In genomic region chr22:50406416-50407170, GRCh38 we compare ENCODE assay signal across 15 cellular contexts.
DNase-seq lines count a peak whose midpoint lies in the region; ATAC-seq and TF ChIP-seq lines count a peak whose summit lies in the region.
"Had no signal": no experiment of that assay in that cellular context is flagged by ENCODE, and none has a peak within 500 bp of the region (broad histone marks: within the 10 kb centered on the region; RNA-seq: fewer than 3 reads in every experiment).

No MANE protein-coding gene starts in this region.

- intact Hi-C loops in heart right ventricle (cut with DNase I) = no loop called here
- intact Hi-C loops in stomach (cut with DNase I; ENCODE audit: low total_unique reads) = no loop called here
- intact Hi-C loops in sigmoid colon (cut with DNase I) = no loop called here

- H3K4me3 Mint-ChIP-seq in T-helper 17 cell = no peak overlapping the region
- H3K4me3 Mint-ChIP-seq in endothelial cell (ENCODE audit: unreplicated experiment) = no peak overlapping the region
- H3K4me3 Mint-ChIP-seq: T-cell had no signal

- H3K4me3 ChIP-seq in right atrium auricular region = no peak overlapping the region
- H3K4me3 ChIP-seq in heart right ventricle = no peak overlapping the region
- no peak overlapping the region for H3K4me3 ChIP-seq in stomach
- H3K4me3 ChIP-seq in suprapubic skin = no peak overlapping the region
- H3K4me3 ChIP-seq in sigmoid colon = no peak overlapping the region

- no peaks in the 10 kb centered on the region for H3K27me3 Mint-ChIP-seq in T-helper 17 cell
- H3K27me3 Mint-ChIP-seq in endothelial cell (ENCODE audit: unreplicated experiment) = peaks cover 8% of the 10 kb centered on the region
- H3K27me3 Mint-ChIP-seq: T-cell had no signal

- no peak for TF ChIP-seq EP300 in stomach (IDR thresholded peaks at IDR 0.05)
- no peak for TF ChIP-seq EP300 in suprapubic skin (IDR thresholded peaks at IDR 0.05)
- TF ChIP-seq EP300 in sigmoid colon (IDR thresholded peaks at IDR 0.05) = no peak

- no peak for TF ChIP-seq CTCF in right atrium auricular region (IDR thresholded peaks at IDR 0.05)
- TF ChIP-seq CTCF in heart right ventricle (IDR thresholded peaks at IDR 0.05) = no peak
- TF ChIP-seq CTCF in endothelial cell (IDR thresholded peaks at IDR 0.05; ENCODE audit: unreplicated experiment) = no peak
- no peak for TF ChIP-seq CTCF in stomach (IDR thresholded peaks at IDR 0.05)
- TF ChIP-seq CTCF in suprapubic skin (IDR thresholded peaks at IDR 0.05) = no peak
- TF ChIP-seq CTCF in sigmoid colon (IDR thresholded peaks at IDR 0.05) = no peak

- no peak for DNase-seq in right atrium auricular region (ENCODE audit: low spot score)
- DNase-seq in heart right ventricle = no peak
- no peak for DNase-seq in T-helper 17 cell
- DNase-seq in endothelial cell (ENCODE audit: low spot score) = no peak
- no peak for DNase-seq in stomach
- DNase-seq in NCI-H1417 (lab: John Stamatoyannopoulos, UW) = no peak
- no peak for DNase-seq in suprapubic skin (ENCODE audit: low spot score in 2 of 2)
- no peak for DNase-seq in sigmoid colon
- DNase-seq: activated effector memory CD4-positive, alpha-beta T cell treated with Interleukin-2 at 50 U/mL for 16 hours; cortex of kidney; foreskin melanocyte; NCI-H2107; NCI-H524 treated with DMSO at 0.1 percent for 48 hours; Right ventricle myocardium superior; T-cell had no signal

- peak overlapping the region; percentile 70 for H3K27ac Mint-ChIP-seq in T-helper 17 cell
- H3K27ac Mint-ChIP-seq in endothelial cell (ENCODE audit: unreplicated experiment) = peak overlapping the region; percentile 42

- no peaks in the 10 kb centered on the region for H3K9me3 ChIP-seq in right atrium auricular region
- no peaks in the 10 kb centered on the region for H3K9me3 ChIP-seq in heart right ventricle
- no peaks in the 10 kb centered on the region for H3K9me3 ChIP-seq in T-helper 17 cell (ENCODE audit: control insufficient read depth, low read length, poor library complexity, severe bottlenecking)
- no peaks in the 10 kb centered on the region for H3K9me3 ChIP-seq in stomach
- no peaks in the 10 kb centered on the region for H3K9me3 ChIP-seq in suprapubic skin
- no peaks in the 10 kb centered on the region for H3K9me3 ChIP-seq in sigmoid colon

- TF ChIP-seq POLR2A in stomach (IDR thresholded peaks at IDR 0.05) = no peak
- TF ChIP-seq POLR2A in suprapubic skin (IDR thresholded peaks at IDR 0.05) = no peak
- no peak for TF ChIP-seq POLR2A in sigmoid colon (IDR thresholded peaks at IDR 0.05)

- H3K27me3 ChIP-seq in right atrium auricular region (no peaks in the 10 kb centered on the region), heart right ventricle (no peaks in the 10 kb centered on the region), stomach (no peaks in the 10 kb centered on the region), suprapubic skin (no peaks in the 10 kb centered on the region), sigmoid colon (no peaks in the 10 kb centered on the region)

- H3K36me3 ChIP-seq in right atrium auricular region = peaks cover 24% of the 10 kb centered on the region
- H3K36me3 ChIP-seq in heart right ventricle = peaks cover 0 to 62% (median 25%) of the 10 kb centered on the region in 9 donors
- peaks cover 27 to 61% (median 58%) of the 10 kb centered on the region in 4 donors for H3K36me3 ChIP-seq in stomach
- H3K36me3 ChIP-seq in suprapubic skin = peaks cover 44% of the 10 kb centered on the region
- peaks cover 0 to 28% (median 12%) of the 10 kb centered on the region in 4 donors for H3K36me3 ChIP-seq in sigmoid colon

- H3K27ac ChIP-seq in right atrium auricular region (peak overlapping the region; percentile 8 to 14), heart right ventricle (no peak overlapping the region), stomach (peak overlapping the region in 4 of 5 donors; percentile 7 to 60 (median 46)), suprapubic skin (no peak overlapping the region), sigmoid colon (no peak overlapping the region)

- H3K4me1 Mint-ChIP-seq in T-helper 17 cell (peaks cover 2% of the 10 kb centered on the region), endothelial cell (ENCODE audit: unreplicated experiment) (peaks cover 18% of the 10 kb centered on the region)

- H3K9me3 Mint-ChIP-seq in endothelial cell (ENCODE audit: unreplicated experiment) = no peaks in the 10 kb centered on the region
- H3K9me3 Mint-ChIP-seq: T-cell had no signal

- H3K4me1 ChIP-seq in right atrium auricular region = peaks cover 0 to 13% of the 10 kb centered on the region in 2 donors
- peaks cover 0 to 25% (median 12%) of the 10 kb centered on the region in 9 donors for H3K4me1 ChIP-seq in heart right ventricle
- H3K4me1 ChIP-seq in stomach = peaks cover 10 to 22% (median 18%) of the 10 kb centered on the region in 4 donors
- H3K4me1 ChIP-seq in suprapubic skin = peaks cover 10% of the 10 kb centered on the region
- H3K4me1 ChIP-seq in sigmoid colon = peaks cover 0 to 7% (median 0%) of the 10 kb centered on the region in 4 donors

- H3K36me3 Mint-ChIP-seq in T-helper 17 cell (ENCODE audit: low read depth) (peaks cover 4% of the 10 kb centered on the region), endothelial cell (ENCODE audit: low read depth, unreplicated experiment) (peaks cover 29% of the 10 kb centered on the region)

- 96% methylated on average over 25 of the region's 25 CpGs for WGBS in heart right ventricle, 2 donors
- 85 to 92% (median 89%) methylated on average over 25 of the region's 25 CpGs for WGBS in stomach, 5 donors
- 93% methylated on average over 22 of the region's 25 CpGs for WGBS in suprapubic skin
- 96% methylated on average over 25 of the region's 25 CpGs for WGBS in sigmoid colon, 2 donors

- ATAC-seq in heart right ventricle (no peak), T-helper 17 cell (no peak)
- ATAC-seq: T-cell had no signal

Comparison
In these comparisons a context has a peak if more than half of its experiments do, and no peak if none do; other contexts are left out.
1. H3K27ac ChIP-seq: peak in right atrium auricular region (2 of 2) and stomach (4 of 5); none in heart right ventricle (0 of 10), suprapubic skin (single experiment) and sigmoid colon (0 of 4).